Comparison of ENCODE assay signal across 1 cellular context in genomic region chr4:98929341-98930267, GRCh38.
TF ChIP-seq lines count a peak whose summit lies in the region.

No MANE protein-coding gene starts in this region.

TF ChIP-seq in K562, 482 proteins besides CTCF, POLR2A, EP300 and RAD21 (continued from another document and continues in another):
- TF ChIP-seq ZBTB49 (CRISPR knock-in tag; IDR thresholded peaks at IDR 0.05; ENCODE audit: borderline replicate concordance), result peak; percentile 26; the same call in 1 of the 2 replicates
- peak; percentile 96 for TF ChIP-seq FOSL1 (tag; conservative IDR thresholded peaks at IDR 0.05)
- no peak for TF ChIP-seq PBX2 (CRISPR knock-in tag; IDR thresholded peaks at IDR 0.05; ENCODE audit: low read depth)
- peak; percentile 70 for TF ChIP-seq PBX2 (tag; conservative IDR thresholded peaks at IDR 0.05; ENCODE audit: low read depth)
- TF ChIP-seq CGGBP1 (CRISPR knock-in tag; IDR thresholded peaks at IDR 0.05), result peak; percentile 22; the same call in 1 of the 2 replicates
- no peak for TF ChIP-seq ZNF436 (CRISPR knock-in tag; IDR thresholded peaks at IDR 0.05)
- TF ChIP-seq CHD1 (IDR thresholded peaks at IDR 0.05; ENCODE audit: low read length), result peak; percentile 44
- TF ChIP-seq CBX5 (IDR thresholded peaks at IDR 0.05; ENCODE audit: borderline replicate concordance, low read depth), result no peak
- peak; percentile 52; the same call in 1 of the 2 replicates for TF ChIP-seq BACH1 (tag; IDR thresholded peaks at IDR 0.05)
- TF ChIP-seq PKNOX1 (IDR thresholded peaks at IDR 0.05), result peak; percentile 50; the same call in 1 of the 2 replicates
- TF ChIP-seq ZNF512 (tag; IDR thresholded peaks at IDR 0.05), result no peak
- TF ChIP-seq ARID1B (IDR thresholded peaks at IDR 0.05), result peak; percentile 68
- peak; percentile 89 for TF ChIP-seq ZFX (CRISPR knock-in tag; IDR thresholded peaks at IDR 0.05)
- no peak for TF ChIP-seq ZNF232 (CRISPR knock-in tag; IDR thresholded peaks at IDR 0.05)
- no peak for TF ChIP-seq ZBTB40 (IDR thresholded peaks at IDR 0.05)
- no peak for TF ChIP-seq ZBTB40 (CRISPR knock-in tag; IDR thresholded peaks at IDR 0.05)
- no peak; a peak in 1 of 4 replicates for TF ChIP-seq MNT (conservative IDR thresholded peaks at IDR 0.05)
- TF ChIP-seq ATF7 (IDR thresholded peaks at IDR 0.05), result peak; percentile 83
- no peak for TF ChIP-seq MAFF (IDR thresholded peaks at IDR 0.05; ENCODE audit: low read length)
- TF ChIP-seq E2F6 (IDR thresholded peaks at IDR 0.05; ENCODE audit: borderline replicate concordance in 1 of 2, extremely low read depth in 1 of 2, insufficient read depth in 1 of 2, insufficient read length in 1 of 2, low read depth in 1 of 2, low read length in 1 of 2, poor library complexity in 1 of 2, severe bottlenecking in 1 of 2), result peak in 1 of 2 experiments; percentile 77
- TF ChIP-seq CREB3L1 (IDR thresholded peaks at IDR 0.05; ENCODE audit: borderline replicate concordance, low read depth), result 0 out of 2 replicates have a peak, but pooled peaks have one; percentile 27
- peak; percentile 74; the same call in 1 of the 2 replicates for TF ChIP-seq DPF2 (IDR thresholded peaks at IDR 0.05)
- no peak for TF ChIP-seq ZNF707 (CRISPR knock-in tag; conservative IDR thresholded peaks at IDR 0.05)
- peak; percentile 67; the same call in 1 of the 2 replicates for TF ChIP-seq E2F4 (CRISPR knock-in tag; IDR thresholded peaks at IDR 0.05; ENCODE audit: low read depth)
- no peak for TF ChIP-seq ZNF717 (CRISPR knock-in tag; IDR thresholded peaks at IDR 0.05)
- 0 out of 2 replicates have a peak, but pooled peaks have one; percentile 23 for TF ChIP-seq CTBP1 (IDR thresholded peaks at IDR 0.05; ENCODE audit: borderline replicate concordance)
- TF ChIP-seq MEF2A (IDR thresholded peaks at IDR 0.05; ENCODE audit: control insufficient read depth, low read depth, low read length), result peak; percentile 47; the same call in 1 of the 2 replicates
- no peak for TF ChIP-seq TCFL5 (CRISPR knock-in tag; conservative IDR thresholded peaks at IDR 0.05)
